In genomic region chr9:36163049-36163839, GRCh38 we compare ENCODE assay signal across 8 cellular contexts. TPM values are rescaled to one million over a fixed set of nuclear protein-coding genes. Genes with fewer than 3 reads are reported as not detected.
DNase-seq lines count a peak whose midpoint lies in the region; ATAC-seq, FAIRE-seq and TF ChIP-seq lines count a peak whose summit lies in the region.

No MANE protein-coding gene starts in this region.

- FAIRE-seq in kidney (lab: Jason Lieb, UNC): no peak

- no peaks in the 10 kb centered on the region for H3K9me3 Mint-ChIP-seq in activated CD4-positive, alpha-beta T cell treated with anti-CD3 and anti-CD28 coated beads for 36 hours (ENCODE audit: low read depth)

- 52 to 80% (median 61%) methylated on average over 4 to 9 of the region's 9 CpGs for WGBS in spleen, 5 donors

- no peak overlapping the region for H3K27ac Mint-ChIP-seq in activated CD4-positive, alpha-beta T cell treated with anti-CD3 and anti-CD28 coated beads for 36 hours

- no peaks in the 10 kb centered on the region for H3K9me3 ChIP-seq in HEK293 (ENCODE audit: control insufficient read depth, insufficient read depth, low read depth, low read length)
- no peaks in the 10 kb centered on the region for H3K9me3 ChIP-seq in kidney (ENCODE audit: control insufficient read depth in 1 of 2, low read length in 2 of 2)
- no peaks in the 10 kb centered on the region for H3K9me3 ChIP-seq in spleen

- peaks cover 2% of the 10 kb centered on the region for H3K36me3 Mint-ChIP-seq in activated CD4-positive, alpha-beta T cell treated with anti-CD3 and anti-CD28 coated beads for 36 hours (ENCODE audit: low read depth)

- H3K4me3 Mint-ChIP-seq in activated CD4-positive, alpha-beta T cell treated with anti-CD3 and anti-CD28 coated beads for 36 hours: no peak overlapping the region

- peaks cover 6% of the 10 kb centered on the region for H3K4me1 Mint-ChIP-seq in activated CD4-positive, alpha-beta T cell treated with anti-CD3 and anti-CD28 coated beads for 36 hours

- H3K9ac ChIP-seq in kidney (ENCODE audit: low read length in 2 of 2): peak overlapping the region in 1 of 2 donors; percentile 30

- H3K4me3 ChIP-seq in HEK293 (ENCODE audit: low read depth, low read length): no peak overlapping the region
- H3K4me3 ChIP-seq in kidney (ENCODE audit: low read length in 2 of 2): no peak overlapping the region
- no peak overlapping the region for H3K4me3 ChIP-seq in spleen

- no peak for TF ChIP-seq CTCF in HEK293 (tag by site-specific recombination; IDR thresholded peaks at IDR 0.05)
- TF ChIP-seq CTCF in kidney (IDR thresholded peaks at IDR 0.05; ENCODE audit: borderline replicate concordance, extremely low read depth, insufficient read depth): no peak
- no peak for TF ChIP-seq CTCF in spleen (IDR thresholded peaks at IDR 0.05 in 8 of 11, conservative IDR thresholded peaks at IDR 0.05 in 3 of 11)

- POLR2A ChIA-PET in HEK293 (lab: Yijun Ruan, JAX): interaction anchor here (0.6 to 3.0 kb wide), 8 partner anchors 8 to 319 kb away, joined by 3 to 30 read pairs (median 5); partner anchors contain the start of genes CLTA and GLIPR2
- POLR2A ChIA-PET in activated CD4-positive, alpha-beta T cell treated with anti-CD3 and anti-CD28 coated beads for 36 hours (lab: Charles Lee): interaction anchor here (1.0 kb wide), 1 partner anchor 26 kb away, joined by 3 read pairs; the partner anchor contains the start of gene GLIPR2

- peaks cover 0 to 6% (median 0%) of the 10 kb centered on the region in 7 donors for H3K27me3 ChIP-seq in spleen (replicated peaks in 1 of 7)

- H3K36me3 ChIP-seq in HEK293 (ENCODE audit: control insufficient read depth in 2 of 2, insufficient read depth in 1 of 2, low read length in 2 of 2) (no peaks in the 10 kb centered on the region), kidney (ENCODE audit: control insufficient read depth in 1 of 2, insufficient read depth in 2 of 2, low read length in 2 of 2) (no peaks in the 10 kb centered on the region), spleen (peaks cover 0 to 41% (median 5%) of the 10 kb centered on the region in 6 donors)

- DNase-seq in cerebellar cortex (ENCODE audit: low spot score): peak; percentile 80
- peak; percentile 90 for DNase-seq in kidney
- DNase-seq in spleen: no peak
- no peak for DNase-seq in T-helper 9 cell
- no peak for DNase-seq in activated CD4-positive, alpha-beta T cell treated with anti-CD3 and anti-CD28 coated beads for 36 hours
- no peak for DNase-seq in NCI-H1092 treated with DMSO at 0.1 percent for 48 hours (lab: John Stamatoyannopoulos, UW)

- intact Hi-C loops in kidney (cut with DNase I): loop anchor here (10.0 kb wide), 1 partner anchor 48 kb away; no protein-coding TSS in a partner anchor
- intact Hi-C loops in spleen (cut with DNase I; ENCODE audit: low total_unique reads): no loop called here
- intact Hi-C loops in activated CD4-positive, alpha-beta T cell treated with anti-CD3 and anti-CD28 coated beads for 36 hours (cut with DNase I, micrococcal nuclease): no loop called here

- no peak for ATAC-seq in activated CD4-positive, alpha-beta T cell treated with anti-CD3 and anti-CD28 coated beads for 36 hours
- ATAC-seq in GM21723 (IDR thresholded peaks at IDR 0.05; ENCODE audit: unreplicated experiment): no peak

- CTCF ChIA-PET in HEK293 (lab: Yijun Ruan, JAX): interaction anchor here (0.6 to 8.2 kb wide), 11 partner anchors 13 to 217 kb away, joined by 3 to 172 read pairs (median 5); partner anchors contain the start of genes CLTA and GLIPR2
- CTCF ChIA-PET in activated CD4-positive, alpha-beta T cell treated with anti-CD3 and anti-CD28 coated beads for 36 hours (lab: Charles Lee): interaction anchor here (1.1 to 15.4 kb wide), 8 partner anchors 26 to 209 kb away, joined by 3 to 246 read pairs (median 6); partner anchors contain the start of gene GLIPR2

- no peaks in the 10 kb centered on the region for H3K27me3 Mint-ChIP-seq in activated CD4-positive, alpha-beta T cell treated with anti-CD3 and anti-CD28 coated beads for 36 hours

- peaks cover 4% of the 10 kb centered on the region; the same call in 1 of the 2 replicates for H3K4me1 ChIP-seq in HEK293 (ENCODE audit: control insufficient read depth, insufficient read depth, low read length)
- H3K4me1 ChIP-seq in kidney (ENCODE audit: control insufficient read depth in 1 of 2, insufficient read depth in 1 of 2, low read depth in 1 of 2, low read length in 2 of 2): peaks cover 0 to 2% of the 10 kb centered on the region in 2 donors
- H3K4me1 ChIP-seq in spleen: peaks cover 5 to 45% (median 25%) of the 10 kb centered on the region in 6 donors

- TF ChIP-seq POLR2A in spleen (IDR thresholded peaks at IDR 0.05): no peak

- H3K27ac ChIP-seq in HEK293 (ENCODE audit: extremely low read depth, low read depth, low read length): no peak overlapping the region; the same call in 1 of the 2 replicates
- peak overlapping the region in 1 of 2 donors; percentile 32 for H3K27ac ChIP-seq in kidney (ENCODE audit: low read depth in 2 of 2, low read length in 2 of 2)
- H3K27ac ChIP-seq in spleen: peak overlapping the region in 6 of 8 donors; percentile 29 to 60 (median 41)

TF ChIP-seq in HEK293, 187 proteins besides CTCF, POLR2A, EP300 and RAD21 (continues in another document):
- TF ChIP-seq ZNF394 (tag by site-specific recombination; IDR thresholded peaks at IDR 0.05; ENCODE audit: borderline replicate concordance): no peak
- TF ChIP-seq TSHZ1 (tag by site-specific recombination; IDR thresholded peaks at IDR 0.05; ENCODE audit: borderline replicate concordance): no peak
- no peak for TF ChIP-seq ZNF776 (tag by site-specific recombination; IDR thresholded peaks at IDR 0.05; ENCODE audit: borderline replicate concordance)
- TF ChIP-seq, protein P1, sequence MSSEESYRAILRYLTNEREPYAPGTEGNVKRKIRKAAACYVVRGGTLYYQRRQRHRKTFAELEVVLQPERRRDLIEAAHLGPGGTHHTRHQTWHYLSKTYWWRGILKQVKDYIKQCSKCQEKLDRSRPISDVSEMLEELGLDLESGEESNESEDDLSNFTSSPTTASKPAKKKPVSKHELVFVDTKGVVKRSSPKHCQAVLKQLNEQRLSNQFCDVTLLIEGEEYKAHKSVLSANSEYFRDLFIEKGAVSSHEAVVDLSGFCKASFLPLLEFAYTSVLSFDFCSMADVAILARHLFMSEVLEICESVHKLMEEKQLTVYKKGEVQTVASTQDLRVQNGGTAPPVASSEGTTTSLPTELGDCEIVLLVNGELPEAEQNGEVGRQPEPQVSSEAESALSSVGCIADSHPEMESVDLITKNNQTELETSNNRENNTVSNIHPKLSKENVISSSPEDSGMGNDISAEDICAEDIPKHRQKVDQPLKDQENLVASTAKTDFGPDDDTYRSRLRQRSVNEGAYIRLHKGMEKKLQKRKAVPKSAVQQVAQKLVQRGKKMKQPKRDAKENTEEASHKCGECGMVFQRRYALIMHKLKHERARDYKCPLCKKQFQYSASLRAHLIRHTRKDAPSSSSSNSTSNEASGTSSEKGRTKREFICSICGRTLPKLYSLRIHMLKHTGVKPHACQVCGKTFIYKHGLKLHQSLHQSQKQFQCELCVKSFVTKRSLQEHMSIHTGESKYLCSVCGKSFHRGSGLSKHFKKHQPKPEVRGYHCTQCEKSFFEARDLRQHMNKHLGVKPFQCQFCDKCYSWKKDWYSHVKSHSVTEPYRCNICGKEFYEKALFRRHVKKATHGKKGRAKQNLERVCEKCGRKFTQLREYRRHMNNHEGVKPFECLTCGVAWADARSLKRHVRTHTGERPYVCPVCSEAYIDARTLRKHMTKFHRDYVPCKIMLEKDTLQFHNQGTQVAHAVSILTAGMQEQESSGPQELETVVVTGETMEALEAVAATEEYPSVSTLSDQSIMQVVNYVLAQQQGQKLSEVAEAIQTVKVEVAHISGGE (tag by site-specific recombination; conservative IDR thresholded peaks at IDR 0.05; ENCODE audit: low read depth): no peak
- no peak for TF ChIP-seq ZFP37 (tag by site-specific recombination; IDR thresholded peaks at IDR 0.05)
- no peak for TF ChIP-seq ZNF501 (tag by site-specific recombination; IDR thresholded peaks at IDR 0.05)
- no peak for TF ChIP-seq ZNF10 (tag by site-specific recombination; IDR thresholded peaks at IDR 0.05)

RNA-seq across cellular contexts. Expression of gene CCIN, which starts 5.9 kb away (rescaled TPM):
- total RNA-seq in kidney (0.13 TPM), spleen (1 to 10 TPM in 1 of 7 donors, under 1 TPM in 3, not detected in 3; 0.13 to 1.0 (median 0.46) TPM)
- polyA plus RNA-seq in kidney (ENCODE audit: insufficient read depth, low read depth, low replicate concordance) (not detected), spleen (under 1 TPM; 0.03 to 0.09 (median 0.03) TPM)
- not detected for total RNA-seq in activated CD4-positive, alpha-beta T cell treated with anti-CD3 and anti-CD28 coated beads for 36 hours

RNA-seq across cellular contexts. Expression of gene GLIPR2, which starts 26.7 kb away (rescaled TPM):
- total RNA-seq in kidney: 19.6 TPM
- 8.3 TPM for polyA plus RNA-seq in kidney (ENCODE audit: insufficient read depth, low read depth, low replicate concordance)
- 10 to 100 TPM; 25.4 to 72.1 (median 42.1) TPM for total RNA-seq in spleen
- polyA plus RNA-seq in spleen: 10 to 100 TPM; 25.2 to 37.5 (median 30.3) TPM
- total RNA-seq in activated CD4-positive, alpha-beta T cell treated with anti-CD3 and anti-CD28 coated beads for 36 hours: 10 to 100 TPM; 13.7 to 18.4 TPM

RNA-seq across cellular contexts. Expression of gene CLTA, which starts 27.5 kb away (rescaled TPM):
- 205 TPM for total RNA-seq in kidney
- polyA plus RNA-seq in kidney (ENCODE audit: insufficient read depth, low read depth, low replicate concordance): 331 TPM
- 100 to 1,000 TPM; 122 to 166 (median 140) TPM for total RNA-seq in spleen
- polyA plus RNA-seq in spleen: 100 to 1,000 TPM in 2 of 3 donors, 10 to 100 TPM in 1; 92.0 to 176 (median 133) TPM
- 100 to 1,000 TPM; 123 to 133 TPM for total RNA-seq in activated CD4-positive, alpha-beta T cell treated with anti-CD3 and anti-CD28 coated beads for 36 hours

Comparison
In these comparisons a context has a peak if more than half of its experiments do, and no peak if none do; other contexts are left out.
1. DNase-seq: peak in cerebellar cortex (single experiment) and kidney (single experiment); none in spleen (single experiment), T-helper 9 cell (single experiment), activated CD4-positive, alpha-beta T cell treated with anti-CD3 and anti-CD28 coated beads for 36 hours (single experiment) and NCI-H1092 treated with DMSO at 0.1 percent for 48 hours (single experiment).